Comparison of ENCODE assay signal across 1 cellular context in the genomic region with DNA sequence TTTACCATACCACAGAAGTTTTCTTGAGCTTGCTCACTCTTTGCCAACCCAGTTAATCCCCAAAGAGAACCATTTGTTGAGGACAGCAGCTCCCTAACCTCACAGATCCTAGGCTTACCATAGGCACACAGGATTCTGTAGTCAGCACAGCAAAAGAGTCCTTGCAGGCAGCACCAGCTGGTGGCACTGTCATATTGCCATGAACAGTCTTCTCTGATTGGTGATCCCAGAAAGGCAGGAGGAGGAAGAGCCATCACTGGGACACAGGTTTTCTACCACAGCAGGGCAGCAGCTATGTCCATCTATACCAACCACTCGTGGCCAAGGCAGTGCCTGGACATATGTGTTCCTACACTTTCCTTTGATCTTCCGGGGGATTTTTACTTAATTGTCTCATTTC.
TF ChIP-seq lines count a peak whose summit lies in the region.

No MANE protein-coding gene starts in this region.

TF ChIP-seq in HCT116, 20 proteins besides CTCF, POLR2A, EP300 and RAD21 (continued from another document):
- TF ChIP-seq, protein P1, sequence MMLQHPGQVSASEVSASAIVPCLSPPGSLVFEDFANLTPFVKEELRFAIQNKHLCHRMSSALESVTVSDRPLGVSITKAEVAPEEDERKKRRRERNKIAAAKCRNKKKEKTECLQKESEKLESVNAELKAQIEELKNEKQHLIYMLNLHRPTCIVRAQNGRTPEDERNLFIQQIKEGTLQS (IDR thresholded peaks at IDR 0.05): no peak
